In genomic region chr9:84697494-84698114, GRCh38 we compare ENCODE assay signal across 9 cellular contexts. TPM values are rescaled to one million over a fixed set of nuclear protein-coding genes. Genes with fewer than 3 reads are reported as not detected.
A peak's percentile ranks its signal among the peaks of the same experiment; 100 is the strongest.
DNase-seq lines count a peak whose midpoint lies in the region; ATAC-seq and TF ChIP-seq lines count a peak whose summit lies in the region.
"Had no signal": no experiment of that assay in that cellular context is flagged by ENCODE, and none has a peak within 500 bp of the region (broad histone marks: within the 10 kb centered on the region; RNA-seq: fewer than 3 reads in every experiment).

No MANE protein-coding gene starts in this region.

- H3K4me3 Mint-ChIP-seq in activated naive CD4-positive, alpha-beta T cell treated with anti-CD3 and anti-CD28 coated beads, Interleukin-2, amount 10 ng/mL, durations not matched to agents 7 days and 5 days, result no peak overlapping the region
- H3K4me3 Mint-ChIP-seq: T-cell had no signal

- no peak overlapping the region for H3K4me3 ChIP-seq in DND-41 (ENCODE audit: low read depth in 1 of 2, low read length in 2 of 2)
- H3K4me3 ChIP-seq in H7 (ENCODE audit: insufficient read depth, low read depth, low read length), result no peak overlapping the region
- H3K4me3 ChIP-seq in psoas muscle, result no peak overlapping the region

- H3K9me3 ChIP-seq in DND-41 (ENCODE audit: insufficient read depth, low read length, severe bottlenecking), result no peaks in the 10 kb centered on the region
- H3K9me3 ChIP-seq in psoas muscle, result no peaks in the 10 kb centered on the region

- H4K20me1 ChIP-seq in DND-41 (ENCODE audit: insufficient read depth, low read length), result no peaks in the 10 kb centered on the region; the same call in 1 of the 2 replicates

- peaks cover 4% of the 10 kb centered on the region for H3K27me3 Mint-ChIP-seq in activated naive CD4-positive, alpha-beta T cell treated with anti-CD3 and anti-CD28 coated beads, Interleukin-2, amount 10 ng/mL, durations not matched to agents 7 days and 5 days

- ATAC-seq in DND-41 (ENCODE audit: insufficient read depth, low read depth), result peak; percentile 59; the same call in 2 of the 3 replicates
- peak; percentile 95 for ATAC-seq in Right ventricle myocardium superior (ENCODE audit: poor library complexity)
- peak in 3 of 4 donors; percentile 57 to 77 (median 65) for ATAC-seq in psoas muscle
- no peak for ATAC-seq in GM21515 (IDR thresholded peaks at IDR 0.05; ENCODE audit: unreplicated experiment)
- ATAC-seq: T-cell had no signal

- no peaks in the 10 kb centered on the region for H3K36me3 ChIP-seq in DND-41 (ENCODE audit: insufficient read depth, low read length)
- no peaks in the 10 kb centered on the region for H3K36me3 ChIP-seq in H7 (replicated peaks; ENCODE audit: control insufficient read depth, insufficient read depth, low read length)
- H3K36me3 ChIP-seq in psoas muscle (ENCODE audit: insufficient read depth in 1 of 2, low read depth in 1 of 2), result no peaks in the 10 kb centered on the region

- H3K9me3 Mint-ChIP-seq in activated naive CD4-positive, alpha-beta T cell treated with anti-CD3 and anti-CD28 coated beads, Interleukin-2, amount 10 ng/mL, durations not matched to agents 7 days and 5 days, result no peaks in the 10 kb centered on the region
- H3K9me3 Mint-ChIP-seq: T-cell had no signal

- CTCF ChIA-PET in activated naive CD4-positive, alpha-beta T cell treated with anti-CD3 and anti-CD28 coated beads, Interleukin-2, amount 10 ng/mL, durations not matched to agents 7 days and 5 days (lab: Charles Lee), result interaction anchor here (0.6 to 4.4 kb wide), 8 partner anchors 12 to 1103 kb away, joined by 3 to 36 read pairs (median 3); no protein-coding TSS in a partner anchor

- H3K9ac ChIP-seq in DND-41 (ENCODE audit: low read depth, low read length), result no peak overlapping the region

- H3K79me2 ChIP-seq in DND-41 (ENCODE audit: insufficient read depth, low read length), result no peaks in the 10 kb centered on the region

- H2AFZ ChIP-seq in DND-41 (ENCODE audit: low read depth, low read length), result no peak overlapping the region

- no peak overlapping the region for H3K27ac ChIP-seq in DND-41 (ENCODE audit: low read length)
- H3K27ac ChIP-seq in psoas muscle, result no peak overlapping the region

- intact Hi-C loops in Right ventricle myocardium superior (cut with DNase I) (loop anchor here (2.0 to 10.0 kb wide), 3 partner anchors 85 to 567 kb away; no protein-coding TSS in a partner anchor), psoas muscle (cut with DNase I) (loop anchor here in 1 of 2 donors (5.0 kb wide), 1 partner anchor 255 kb away; no protein-coding TSS in a partner anchor)

- peak; percentile 75 for TF ChIP-seq CTCF in DND-41 (IDR thresholded peaks at IDR 0.05; ENCODE audit: borderline replicate concordance, extremely low read depth, low read length, poor library complexity, severe bottlenecking)
- TF ChIP-seq CTCF in psoas muscle (IDR thresholded peaks at IDR 0.05), result peak; percentile 45

- H3K27me3 ChIP-seq in DND-41 (ENCODE audit: insufficient read depth, low read length, poor library complexity), result no peaks in the 10 kb centered on the region
- H3K27me3 ChIP-seq in H7 (ENCODE audit: control insufficient read depth, insufficient read depth, low read length), result no peaks in the 10 kb centered on the region
- H3K27me3 ChIP-seq in psoas muscle (ENCODE audit: insufficient read depth in 3 of 3, low read length in 2 of 3), result no peaks in the 10 kb centered on the region

- 60 to 66% (median 60%) methylated on average over 5 of the region's 5 CpGs for WGBS in psoas muscle, 3 donors

- H3K36me3 Mint-ChIP-seq in activated naive CD4-positive, alpha-beta T cell treated with anti-CD3 and anti-CD28 coated beads, Interleukin-2, amount 10 ng/mL, durations not matched to agents 7 days and 5 days, result no peaks in the 10 kb centered on the region
- H3K36me3 Mint-ChIP-seq: T-cell had no signal

- DNase-seq in DND-41 (peak; percentile 40), H7 (peak; percentile 74), NCI-H526 treated with DMSO at 0.1 percent for 48 hours (lab: John Stamatoyannopoulos, UW) (peak; percentile 23), Right ventricle myocardium superior (peak; percentile 80), psoas muscle (peak; percentile 64 to 80), SKM-1 (lab: John Stamatoyannopoulos, UW; ENCODE audit: unreplicated experiment) (no peak)
- peak; percentile 49 for DNase-seq in activated naive CD4-positive, alpha-beta T cell treated with anti-CD3 and anti-CD28 coated beads, Interleukin-2, amount 10 ng/mL, durations not matched to agents 7 days and 5 days

- H3K4me2 ChIP-seq in DND-41 (ENCODE audit: insufficient read depth, low read length), result no peak overlapping the region

- H3K4me1 Mint-ChIP-seq in activated naive CD4-positive, alpha-beta T cell treated with anti-CD3 and anti-CD28 coated beads, Interleukin-2, amount 10 ng/mL, durations not matched to agents 7 days and 5 days, result no peaks in the 10 kb centered on the region
- H3K4me1 Mint-ChIP-seq: T-cell had no signal

- H3K27ac Mint-ChIP-seq in activated naive CD4-positive, alpha-beta T cell treated with anti-CD3 and anti-CD28 coated beads, Interleukin-2, amount 10 ng/mL, durations not matched to agents 7 days and 5 days, result no peak overlapping the region
- H3K27ac Mint-ChIP-seq: T-cell had no signal

- H3K4me1 ChIP-seq in DND-41 (ENCODE audit: insufficient read depth, low read length) (no peaks in the 10 kb centered on the region), psoas muscle (no peaks in the 10 kb centered on the region)

RNA-seq across cellular contexts. Expression of gene NTRK2, which starts 28.1 kb away (rescaled TPM):
- total RNA-seq in H7 (2014; rRNA removed; shearing (Covaris generic)), result not detected in 2 replicates
- 4.5 TPM for total RNA-seq in Right ventricle myocardium superior
- total RNA-seq in psoas muscle, result 1 to 10 TPM; 1.1 to 3.6 (median 1.4) TPM
- polyA plus RNA-seq in psoas muscle, result 1 to 10 TPM in 1 of 3 donors, under 1 TPM in 2; 0.46 to 1.4 (median 0.65) TPM
